Comparison of ENCODE assay signal across 1 cellular context in the genomic region with DNA sequence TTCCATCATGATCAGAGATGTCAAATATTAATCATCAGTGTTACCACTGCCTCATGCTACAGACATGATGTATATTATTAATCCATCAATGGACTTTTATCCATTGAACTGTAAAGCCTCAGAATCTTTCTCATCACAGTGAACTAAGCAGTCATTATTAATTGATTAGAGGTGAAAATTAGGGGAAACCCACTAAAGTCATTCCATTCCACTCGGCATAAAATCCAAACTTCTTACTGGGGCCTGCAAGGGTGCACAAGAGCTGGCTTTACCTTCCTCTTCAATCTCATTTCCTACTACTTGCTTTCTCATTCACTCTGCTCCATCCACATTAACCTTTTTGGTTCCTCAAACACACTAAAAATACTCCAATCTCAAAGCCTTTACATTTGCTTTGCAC.
TF ChIP-seq lines count a peak whose summit lies in the region.

No MANE protein-coding gene starts in this region.

TF ChIP-seq in neural cell, 6 proteins besides CTCF, POLR2A, EP300 and RAD21 (continued from another document):
- TF ChIP-seq, protein P1, sequence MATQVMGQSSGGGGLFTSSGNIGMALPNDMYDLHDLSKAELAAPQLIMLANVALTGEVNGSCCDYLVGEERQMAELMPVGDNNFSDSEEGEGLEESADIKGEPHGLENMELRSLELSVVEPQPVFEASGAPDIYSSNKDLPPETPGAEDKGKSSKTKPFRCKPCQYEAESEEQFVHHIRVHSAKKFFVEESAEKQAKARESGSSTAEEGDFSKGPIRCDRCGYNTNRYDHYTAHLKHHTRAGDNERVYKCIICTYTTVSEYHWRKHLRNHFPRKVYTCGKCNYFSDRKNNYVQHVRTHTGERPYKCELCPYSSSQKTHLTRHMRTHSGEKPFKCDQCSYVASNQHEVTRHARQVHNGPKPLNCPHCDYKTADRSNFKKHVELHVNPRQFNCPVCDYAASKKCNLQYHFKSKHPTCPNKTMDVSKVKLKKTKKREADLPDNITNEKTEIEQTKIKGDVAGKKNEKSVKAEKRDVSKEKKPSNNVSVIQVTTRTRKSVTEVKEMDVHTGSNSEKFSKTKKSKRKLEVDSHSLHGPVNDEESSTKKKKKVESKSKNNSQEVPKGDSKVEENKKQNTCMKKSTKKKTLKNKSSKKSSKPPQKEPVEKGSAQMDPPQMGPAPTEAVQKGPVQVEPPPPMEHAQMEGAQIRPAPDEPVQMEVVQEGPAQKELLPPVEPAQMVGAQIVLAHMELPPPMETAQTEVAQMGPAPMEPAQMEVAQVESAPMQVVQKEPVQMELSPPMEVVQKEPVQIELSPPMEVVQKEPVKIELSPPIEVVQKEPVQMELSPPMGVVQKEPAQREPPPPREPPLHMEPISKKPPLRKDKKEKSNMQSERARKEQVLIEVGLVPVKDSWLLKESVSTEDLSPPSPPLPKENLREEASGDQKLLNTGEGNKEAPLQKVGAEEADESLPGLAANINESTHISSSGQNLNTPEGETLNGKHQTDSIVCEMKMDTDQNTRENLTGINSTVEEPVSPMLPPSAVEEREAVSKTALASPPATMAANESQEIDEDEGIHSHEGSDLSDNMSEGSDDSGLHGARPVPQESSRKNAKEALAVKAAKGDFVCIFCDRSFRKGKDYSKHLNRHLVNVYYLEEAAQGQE (IDR thresholded peaks at IDR 0.05; ENCODE audit: borderline replicate concordance) = no peak
- TF ChIP-seq SMC3 (conservative IDR thresholded peaks at IDR 0.05; ENCODE audit: poor library complexity) = no peak
- TF ChIP-seq MXI1 (conservative IDR thresholded peaks at IDR 0.05; ENCODE audit: poor library complexity, severe bottlenecking) = no peak
- peak; percentile 47 for TF ChIP-seq POLR2AphosphoS5 (IDR thresholded peaks at IDR 0.05)
